ENCODE assay signal across 8 cellular contexts in genomic region chr4:158253350-158253980, GRCh38. TPM values are rescaled to one million over a fixed set of nuclear protein-coding genes. Genes with fewer than 3 reads are reported as not detected.
DNase-seq lines count a peak whose midpoint lies in the region; ATAC-seq, FAIRE-seq and TF ChIP-seq lines count a peak whose summit lies in the region.

No MANE protein-coding gene starts in this region.

- H3K9ac ChIP-seq in K562 (ENCODE audit: insufficient read depth in 1 of 2, low read depth in 2 of 2, low read length in 2 of 2), result no peak overlapping the region

- H3K36me3 ChIP-seq in Peyer's patch (no peaks in the 10 kb centered on the region), K562 (ENCODE audit: control insufficient read depth, insufficient read depth, low read length) (no peaks in the 10 kb centered on the region)

- peak in 4 of 6 experiments; percentile 43 to 69 (median 65) for TF ChIP-seq CTCF in Peyer's patch (IDR thresholded peaks at IDR 0.05)
- TF ChIP-seq CTCF in K562 (IDR thresholded peaks at IDR 0.05 in 2 of 3, conservative IDR thresholded peaks at IDR 0.05 in 1 of 3; ENCODE audit: insufficient read depth in 2 of 3, low read depth in 1 of 3, low read length in 3 of 3), result peak; percentile 56 to 70 (median 63); a peak in 5 of 6 replicates

- in situ Hi-C loops in K562 (cut with MboI), result loop anchor here (5.0 to 25.0 kb wide), 3 partner anchors 61 to 1184 kb away; no protein-coding TSS in a partner anchor

- DNase-seq in SHP77 (lab: John Stamatoyannopoulos, UW) (peak; percentile 15 to 17), SHP77 treated with DMSO at 0.1 percent for 48 hours (lab: John Stamatoyannopoulos, UW) (no peak), HuH-7.5 (ENCODE audit: low spot score) (peak; percentile 16), Peyer's patch (peak in 1 of 3 donors; percentile 66), K562 (ENCODE audit: extremely low read depth in 1 of 4, low spot score in 3 of 4) (peak in 2 of 4 experiments; percentile 38 to 69), iPS-NIHi11 (ENCODE audit: low spot score) (peak; percentile 51)
- peak in 2 of 3 donors; percentile 2 to 65 for DNase-seq in stimulated activated CD4-positive, alpha-beta T cell treated with anti-CD3 and anti-CD28 coated beads, Interleukin-12 subunit alpha, Interleukin-12 subunit beta, amount 100 ng/mL, for 48 hours (ENCODE audit: low read depth in 2 of 3, low spot score in 1 of 3)

- H2AFZ ChIP-seq in K562 (ENCODE audit: low read depth, low read length), result no peak overlapping the region

- H3K79me2 ChIP-seq in K562 (ENCODE audit: control insufficient read depth, insufficient read depth, low read length), result no peaks in the 10 kb centered on the region

- intact Hi-C loops in K562 (cut with micrococcal nuclease), result no loop called here

- ATAC-seq in GM21737 (IDR thresholded peaks at IDR 0.05; ENCODE audit: unreplicated experiment) (peak; percentile 62), K562 (peak; percentile 94)

- H3K4me1 ChIP-seq in Peyer's patch (no peaks in the 10 kb centered on the region), K562 (replicated peaks in 1 of 2; ENCODE audit: control insufficient read depth in 2 of 2, insufficient read depth in 2 of 2, low read length in 2 of 2) (no peaks in the 10 kb centered on the region; a peak in 1 of 5 replicates)

- H3K27me3 ChIP-seq in Peyer's patch, result no peaks in the 10 kb centered on the region
- H3K27me3 ChIP-seq in K562 (ENCODE audit: control insufficient read depth in 2 of 2, insufficient read depth in 2 of 2, low read length in 2 of 2), result no peaks in the 10 kb centered on the region

- no peak for TF ChIP-seq EP300 in K562 (IDR thresholded peaks at IDR 0.05; ENCODE audit: low read length)

- TF ChIP-seq RAD21 in K562 (CRISPR knock-in tag; conservative IDR thresholded peaks at IDR 0.05 in 1 of 2, IDR thresholded peaks at IDR 0.05 in 1 of 2), result peak; percentile 58 to 66

- 33% methylated on average over 6 of the region's 6 CpGs for WGBS in K562 (ENCODE audit: insufficient coverage, low coverage, missing lambda C conversion rate)

- no peaks in the 10 kb centered on the region for H3K9me1 ChIP-seq in K562 (ENCODE audit: control insufficient read depth, insufficient read depth, low read length)

- H3K27ac ChIP-seq in Peyer's patch, result no peak overlapping the region
- no peak overlapping the region for H3K27ac ChIP-seq in K562 (ENCODE audit: extremely low read depth, low read depth, low read length)

- peak; percentile 89 for FAIRE-seq in K562 (lab: Jason Lieb, UNC)

- no peaks in the 10 kb centered on the region for H3K9me3 ChIP-seq in Peyer's patch
- no peaks in the 10 kb centered on the region for H3K9me3 ChIP-seq in K562 (replicated peaks; ENCODE audit: control insufficient read depth, insufficient read depth, low read depth, low read length)

- CTCF ChIA-PET in K562 (lab: Yijun Ruan, JAX; ENCODE audit: low intra/inter-chr PET ratio), result interaction anchor here (0.7 to 1.8 kb wide), 5 partner anchors 58 to 1202 kb away, joined by 3 to 7 read pairs (median 4); no protein-coding TSS in a partner anchor

- H3K4me3 ChIP-seq in Peyer's patch (no peak overlapping the region), K562 (no peak overlapping the region)

- no TSS peak for BruUV-seq in K562 (replicated peaks; lab: Mats Ljungman, UMichigan)

- no peak overlapping the region for H3K4me2 ChIP-seq in K562 (ENCODE audit: insufficient read depth, low read length)

- H4K20me1 ChIP-seq in K562 (replicated peaks; ENCODE audit: control insufficient read depth, insufficient read depth, low read length), result no peaks in the 10 kb centered on the region

- POLR2A ChIA-PET in K562 (lab: Yijun Ruan, JAX), result no interaction called here

- TF ChIP-seq POLR2A in Peyer's patch (IDR thresholded peaks at IDR 0.05) (no peak), K562 (conservative IDR thresholded peaks at IDR 0.05) (no peak)

TF ChIP-seq in K562, 482 proteins besides CTCF, POLR2A, EP300 and RAD21:
- TF ChIP-seq DEAF1 (CRISPR knock-in tag; IDR thresholded peaks at IDR 0.05) (peak; percentile 51), CREM (IDR thresholded peaks at IDR 0.05; ENCODE audit: low read depth) (0 out of 2 replicates have a peak, but pooled peaks have one; percentile 8), SMC3 (conservative IDR thresholded peaks at IDR 0.05; ENCODE audit: insufficient read depth, low read depth, low read length) (0 out of 2 replicates have a peak, but pooled peaks have one; percentile 22), FOSL1 (tag; conservative IDR thresholded peaks at IDR 0.05) (no peak), STAG1 (CRISPR knock-in tag; IDR thresholded peaks at IDR 0.05; ENCODE audit: borderline replicate concordance) (peak; percentile 28; the same call in 1 of the 2 replicates), ZNF699 (CRISPR knock-in tag; IDR thresholded peaks at IDR 0.05; ENCODE audit: insufficient replicate concordance) (no peak), SIRT6 (IDR thresholded peaks at IDR 0.05; ENCODE audit: low read depth, low read length) (no peak), BDP1 (IDR thresholded peaks at IDR 0.05; ENCODE audit: insufficient read depth, insufficient read length) (no peak)

RNA-seq across cellular contexts. Expression of gene TMEM144, which starts 43.2 kb away (rescaled TPM):
- total RNA-seq in Peyer's patch, result 10 to 100 TPM in 3 of 4 donors, 1 to 10 TPM in 1; 7.4 to 67.1 (median 45.2) TPM
- 14.2 and 28.3 TPM in 2 replicates for total RNA-seq in K562 (2011; cell fraction: chromatin; rRNA removed; ENCODE audit: low replicate concordance)
- 10.7 and 11.6 TPM in 2 replicates for total RNA-seq in K562 (2011; cell fraction: nucleolus; rRNA removed)
- 18.3 and 32.6 TPM in 2 replicates for total RNA-seq in K562 (2011; cell fraction: nucleoplasm; rRNA removed)
- total RNA-seq in K562 (2014; rRNA removed), result 4.0 and 6.0 TPM in 2 replicates
- 9.5 and 10.2 TPM in 2 replicates for total RNA-seq in K562 (2014; rRNA removed; fragmentation: Illumina TruSeq; extraction: Trizol)
- 11.6 and 12.0 TPM in 2 replicates for total RNA-seq in K562 (2015; rRNA removed; fragmentation: Illumina TruSeq; extraction: Trizol)
- total RNA-seq in K562 (2021), result 6.8 and 7.8 TPM in 2 replicates
- polyA plus RNA-seq in K562 (2011; rRNA removed), result 4.4 and 7.0 TPM in 2 replicates
- 2.1 and 2.5 TPM in 2 replicates for polyA plus RNA-seq in K562 (2011; cell fraction: cytosol; rRNA removed)
- 4.4 and 5.0 TPM in 2 replicates for polyA plus RNA-seq in K562 (2011; cell fraction: nucleus; rRNA removed)
- 7.9 and 8.7 TPM in 2 replicates for polyA plus RNA-seq in K562 (2012)
- polyA plus RNA-seq in K562 (2014; fragmentation: Illumina TruSeq; extraction: Trizol), result 6.1 TPM in 2 replicates
- 1 to 10 TPM; 5.9 to 6.0 TPM for polyA plus RNA-seq in K562 (2014; fragmentation: Nextera tagmentation; extraction: Ambion mirVana)
- 4.3 and 5.1 TPM in 2 replicates for polyA plus RNA-seq in K562 (2014; rRNA removed)
- polyA minus RNA-seq in K562 (2011; rRNA and poly(A)+ RNA removed), result 11.3 and 13.9 TPM in 2 replicates
- 4.7 and 5.6 TPM in 2 replicates for polyA minus RNA-seq in K562 (2011; cell fraction: cytosol; rRNA and poly(A)+ RNA removed)
- 19.3 TPM in 2 replicates for polyA minus RNA-seq in K562 (2011; cell fraction: nucleus; rRNA and poly(A)+ RNA removed)
